ENCODE assay signal across 13 cellular contexts in genomic region chr6:43090557-43090952, GRCh38. TPM values are rescaled to one million over a fixed set of nuclear protein-coding genes. Genes with fewer than 3 reads are reported as not detected.
DNase-seq lines count a peak whose midpoint lies in the region; ATAC-seq, FAIRE-seq and TF ChIP-seq lines count a peak whose summit lies in the region.
"Had no signal": no experiment of that assay in that cellular context is flagged by ENCODE, and none has a peak within 500 bp of the region (broad histone marks: within the 10 kb centered on the region; RNA-seq: fewer than 3 reads in every experiment).

No MANE protein-coding gene starts in this region.

- no peaks in the 10 kb centered on the region for H3K9me3 Mint-ChIP-seq in type B pancreatic cell
- H3K9me3 Mint-ChIP-seq in CD4-positive, alpha-beta T cell = no peaks in the 10 kb centered on the region

- H3K4me1 ChIP-seq in keratinocyte (ENCODE audit: control insufficient read depth, extremely low read depth, insufficient read depth, low read length) = peaks cover 66% of the 10 kb centered on the region

- no peak for ATAC-seq in GM18858 (IDR thresholded peaks at IDR 0.05; ENCODE audit: unreplicated experiment)
- ATAC-seq in CD4-positive, alpha-beta T cell (ENCODE audit: poor library complexity) = no peak

- DNase-seq in NCI-H2029 treated with DMSO at 0.1 percent for 48 hours (lab: John Stamatoyannopoulos, UW) (peak; percentile 7), NCI-H2029 (lab: John Stamatoyannopoulos, UW) (no peak), keratinocyte (ENCODE audit: low read depth, low spot score) (no peak), type B pancreatic cell (ENCODE audit: extremely low spot score, unreplicated experiment) (no peak), NCI-H1694 treated with DMSO at 0.1 percent for 48 hours (lab: John Stamatoyannopoulos, UW) (no peak)
- DNase-seq in CD4-positive, alpha-beta T cell = no peak
- DNase-seq: caudate nucleus, foreskin melanocyte, NCI-H446 treated with DMSO at 0.1 percent for 48 hours, T-helper 2 cell had no signal

- no peaks in the 10 kb centered on the region for H3K27me3 ChIP-seq in keratinocyte (ENCODE audit: control insufficient read depth, extremely low read depth, insufficient read depth, low read length)
- no peaks in the 10 kb centered on the region for H3K27me3 ChIP-seq in CD4-positive, alpha-beta T cell (ENCODE audit: control insufficient read depth, insufficient read depth, low read length)

- intact Hi-C loops in CD4-positive, alpha-beta T cell (cut with DNase I, micrococcal nuclease) = no loop called here

- peak overlapping the region; percentile 84 for H3K27ac Mint-ChIP-seq in type B pancreatic cell
- no peak overlapping the region for H3K27ac Mint-ChIP-seq in CD4-positive, alpha-beta T cell

- H3K36me3 ChIP-seq in keratinocyte (ENCODE audit: control insufficient read depth in 2 of 2, extremely low read depth in 1 of 2, insufficient read depth in 2 of 2, low read length in 2 of 2) = peaks cover 0 to 5% of the 10 kb centered on the region in 2 experiments

- peak overlapping the region; percentile 76 for H3K4me3 Mint-ChIP-seq in type B pancreatic cell
- H3K4me3 Mint-ChIP-seq in CD4-positive, alpha-beta T cell = no peak overlapping the region

- no peaks in the 10 kb centered on the region for H3K9me1 ChIP-seq in keratinocyte (ENCODE audit: control insufficient read depth, extremely low read depth, insufficient read depth, low read length)

- peak overlapping the region in 1 of 3 experiments; percentile 24 for H3K4me3 ChIP-seq in keratinocyte (ENCODE audit: control insufficient read depth in 2 of 3, extremely low read depth in 1 of 3, insufficient read depth in 2 of 3, low read depth in 1 of 3, low read length in 3 of 3)

- TF ChIP-seq CTCF in VCaP (conservative IDR thresholded peaks at IDR 0.05) = no peak
- no peak for TF ChIP-seq CTCF in keratinocyte (optimal IDR thresholded peaks at IDR 0.05 in 1 of 3, IDR thresholded peaks at IDR 0.05 in 1 of 3, conservative IDR thresholded peaks at IDR 0.05 in 1 of 3; ENCODE audit: extremely low read depth in 1 of 3, insufficient read depth in 2 of 3, low read length in 3 of 3)
- no peak for TF ChIP-seq CTCF in type B pancreatic cell (conservative IDR thresholded peaks at IDR 0.05)
- TF ChIP-seq CTCF in CD4-positive, alpha-beta T cell (IDR thresholded peaks at IDR 0.05) = no peak

- peak overlapping the region; percentile 90 for H3K27ac ChIP-seq in VCaP
- H3K27ac ChIP-seq in keratinocyte (ENCODE audit: control insufficient read depth, insufficient read depth, low read length) = peak overlapping the region; percentile 82
- H3K27ac ChIP-seq in CD4-positive, alpha-beta T cell (ENCODE audit: low read depth, low read length) = no peak overlapping the region

- H3K4me1 Mint-ChIP-seq in type B pancreatic cell (ENCODE audit: unreplicated experiment) = peaks cover 51% of the 10 kb centered on the region
- peaks cover 18% of the 10 kb centered on the region for H3K4me1 Mint-ChIP-seq in CD4-positive, alpha-beta T cell (ENCODE audit: low read depth)

- H3K9me3 ChIP-seq in keratinocyte (ENCODE audit: control insufficient read depth, low read depth, low read length) = no peaks in the 10 kb centered on the region
- H3K9me3 ChIP-seq in CD4-positive, alpha-beta T cell (ENCODE audit: control insufficient read depth, low read length) = no peaks in the 10 kb centered on the region

- H2AFZ ChIP-seq in keratinocyte (ENCODE audit: control insufficient read depth, low read length) = no peak overlapping the region

- peak overlapping the region; percentile 39 for H3K4me2 ChIP-seq in keratinocyte (ENCODE audit: control insufficient read depth, extremely low read depth, insufficient read depth, low read depth, low read length)

- dilution Hi-C loops in keratinocyte (cut with MboI; ENCODE audit: extremely low pct_ligation_motif_present, low sequenced_read_pairs) = no loop called here

- no peaks in the 10 kb centered on the region for H4K20me1 ChIP-seq in keratinocyte (ENCODE audit: control insufficient read depth, extremely low read depth, insufficient read depth, low read length)

- no peaks in the 10 kb centered on the region for H3K27me3 Mint-ChIP-seq in type B pancreatic cell
- no peaks in the 10 kb centered on the region for H3K27me3 Mint-ChIP-seq in CD4-positive, alpha-beta T cell

- H3K9ac ChIP-seq in keratinocyte (ENCODE audit: control insufficient read depth, extremely low read depth, insufficient read depth, low read length) = peak overlapping the region; percentile 61

- CTCF ChIA-PET in CD4-positive, alpha-beta T cell (lab: Charles Lee) = no interaction called here

- H3K79me2 ChIP-seq in keratinocyte (ENCODE audit: control insufficient read depth, insufficient read depth, low read length) = peaks cover 89% of the 10 kb centered on the region

- H3K36me3 Mint-ChIP-seq in type B pancreatic cell = peaks cover 3% of the 10 kb centered on the region
- H3K36me3 Mint-ChIP-seq in CD4-positive, alpha-beta T cell (ENCODE audit: low read depth) = no peaks in the 10 kb centered on the region

- POLR2A ChIA-PET in CD4-positive, alpha-beta T cell (lab: Charles Lee) = interaction anchor here (0.6 kb wide), 1 partner anchor 658 kb away, joined by 3 read pairs; no protein-coding TSS in a partner anchor

- no peak for FAIRE-seq in keratinocyte (lab: Jason Lieb, UNC)
- FAIRE-seq: HTR-8/SVneo had no signal

RNA-seq across cellular contexts. Expression of gene PTK7, which starts 14.4 kb away (rescaled TPM):
- 58.8 to 88.8 TPM (median 81.0 TPM) in 3 replicates for polyA plus RNA-seq in keratinocyte
- 20.5 TPM for polyA plus RNA-seq in keratinocyte (2011; ENCODE audit: low read depth)
- 21.2 and 28.8 TPM in 2 replicates for polyA plus RNA-seq in keratinocyte (2011; cell fraction: cytosol; rRNA removed)
- 174 and 213 TPM in 2 replicates for polyA plus RNA-seq in keratinocyte (2011; cell fraction: nucleus; rRNA removed)
- polyA plus RNA-seq in keratinocyte (2012; ENCODE audit: low replicate concordance) = 65.4 and 87.7 TPM in 2 replicates
- 137 to 183 TPM (median 148 TPM) in 3 replicates for polyA minus RNA-seq in keratinocyte
- polyA minus RNA-seq in keratinocyte (2011; cell fraction: cytosol; rRNA and poly(A)+ RNA removed) = 114 TPM
- polyA minus RNA-seq in keratinocyte (2011; cell fraction: nucleus; rRNA and poly(A)+ RNA removed) = 207 and 218 TPM in 2 replicates
- 115 and 155 TPM in 2 replicates for total RNA-seq in type B pancreatic cell (ENCODE audit: low replicate concordance)
- total RNA-seq in CD4-positive, alpha-beta T cell = 1 to 10 TPM; 1.2 to 1.6 TPM

RNA-seq across cellular contexts. Expression of gene KLC4, which starts 31.1 kb away (rescaled TPM):
- 8.3 to 15.2 TPM (median 8.8 TPM) in 3 replicates for polyA plus RNA-seq in keratinocyte
- 7.9 TPM for polyA plus RNA-seq in keratinocyte (2011; ENCODE audit: low read depth)
- 3.9 and 5.4 TPM in 2 replicates for polyA plus RNA-seq in keratinocyte (2011; cell fraction: cytosol; rRNA removed)
- 24.8 and 29.9 TPM in 2 replicates for polyA plus RNA-seq in keratinocyte (2011; cell fraction: nucleus; rRNA removed)
- polyA plus RNA-seq in keratinocyte (2012; ENCODE audit: low replicate concordance) = 9.3 and 10.9 TPM in 2 replicates
- 8.7 to 20.4 TPM (median 12.8 TPM) in 3 replicates for polyA minus RNA-seq in keratinocyte
- polyA minus RNA-seq in keratinocyte (2011; cell fraction: cytosol; rRNA and poly(A)+ RNA removed) = 6.7 TPM
- polyA minus RNA-seq in keratinocyte (2011; cell fraction: nucleus; rRNA and poly(A)+ RNA removed) = 6.4 and 11.9 TPM in 2 replicates
- 33.2 and 36.4 TPM in 2 replicates for total RNA-seq in type B pancreatic cell (ENCODE audit: low replicate concordance)
- total RNA-seq in CD4-positive, alpha-beta T cell = 10 to 100 TPM; 39.6 to 40.8 TPM

RNA-seq across cellular contexts. Expression of gene MRPL2, which starts 31.3 kb away (rescaled TPM):
- 25.6 to 36.0 TPM (median 27.4 TPM) in 3 replicates for polyA plus RNA-seq in keratinocyte
- polyA plus RNA-seq in keratinocyte (2011; ENCODE audit: low read depth) = 21.2 TPM
- polyA plus RNA-seq in keratinocyte (2011; cell fraction: cytosol; rRNA removed) = 13.2 and 21.0 TPM in 2 replicates
- 24.3 and 33.7 TPM in 2 replicates for polyA plus RNA-seq in keratinocyte (2011; cell fraction: nucleus; rRNA removed)
- 52.2 and 59.4 TPM in 2 replicates for polyA plus RNA-seq in keratinocyte (2012; ENCODE audit: low replicate concordance)
- polyA minus RNA-seq in keratinocyte = 12.1 to 26.4 TPM (median 12.9 TPM) in 3 replicates
- 37.8 TPM for polyA minus RNA-seq in keratinocyte (2011; cell fraction: cytosol; rRNA and poly(A)+ RNA removed)
- polyA minus RNA-seq in keratinocyte (2011; cell fraction: nucleus; rRNA and poly(A)+ RNA removed) = 6.5 and 8.2 TPM in 2 replicates
- total RNA-seq in type B pancreatic cell (ENCODE audit: low replicate concordance) = 58.6 and 71.8 TPM in 2 replicates
- 10 to 100 TPM; 42.8 to 48.0 TPM for total RNA-seq in CD4-positive, alpha-beta T cell

RNA-seq across cellular contexts. Expression of gene CUL7, which starts 36.9 kb away (rescaled TPM):
- polyA plus RNA-seq in keratinocyte = 8.1 to 15.0 TPM (median 10.4 TPM) in 3 replicates
- polyA plus RNA-seq in keratinocyte (2011; ENCODE audit: low read depth) = 4.6 TPM
- 5.7 and 8.6 TPM in 2 replicates for polyA plus RNA-seq in keratinocyte (2011; cell fraction: cytosol; rRNA removed)
- 23.8 and 29.9 TPM in 2 replicates for polyA plus RNA-seq in keratinocyte (2011; cell fraction: nucleus; rRNA removed)
- polyA plus RNA-seq in keratinocyte (2012; ENCODE audit: low replicate concordance) = 8.8 and 10.9 TPM in 2 replicates
- 20.3 to 34.4 TPM (median 20.9 TPM) in 3 replicates for polyA minus RNA-seq in keratinocyte
- polyA minus RNA-seq in keratinocyte (2011; cell fraction: cytosol; rRNA and poly(A)+ RNA removed) = 13.4 TPM
- polyA minus RNA-seq in keratinocyte (2011; cell fraction: nucleus; rRNA and poly(A)+ RNA removed) = 22.1 and 22.4 TPM in 2 replicates
- total RNA-seq in type B pancreatic cell (ENCODE audit: low replicate concordance) = 53.7 and 65.0 TPM in 2 replicates
- 1 to 10 TPM; 5.9 to 6.9 TPM for total RNA-seq in CD4-positive, alpha-beta T cell

Comparison
In these comparisons a context has a peak if more than half of its experiments do, and no peak if none do; other contexts are left out.
1. RNA of gene PTK7, which starts 14.4 kb away (total RNA-seq): 115 to 155 TPM in type B pancreatic cell; 1.2 to 1.6 TPM in CD4-positive, alpha-beta T cell; every median in the first group is over 10 times any median in the second.